In genomic region chr1:145690587-145691558, GRCh38 we compare ENCODE assay signal across 9 cellular contexts. TPM values are rescaled to one million over a fixed set of nuclear protein-coding genes. Genes with fewer than 3 reads are reported as not detected.
A peak's percentile ranks its signal among the peaks of the same experiment; 100 is the strongest.
DNase-seq lines count a peak whose midpoint lies in the region; ATAC-seq and TF ChIP-seq lines count a peak whose summit lies in the region.
"Had no signal": no experiment of that assay in that cellular context is flagged by ENCODE, and none has a peak within 500 bp of the region (broad histone marks: within the 10 kb centered on the region; RNA-seq: fewer than 3 reads in every experiment).

No MANE protein-coding gene starts in this region.

- 68% methylated on average over 5 of the region's 5 CpGs for WGBS in smooth muscle cell (ENCODE audit: low lambda C conversion rate)

- no peaks in the 10 kb centered on the region for H3K4me1 ChIP-seq in smooth muscle cell (ENCODE audit: low read depth)

- no peak for TF ChIP-seq CTCF in activated CD8-positive, alpha-beta T cell treated with anti-CD3 and anti-CD28 coated beads for 36 hours (IDR thresholded peaks at IDR 0.05)
- TF ChIP-seq CTCF in smooth muscle cell (IDR thresholded peaks at IDR 0.05; ENCODE audit: borderline replicate concordance, insufficient read depth, poor library complexity, severe bottlenecking), result no peak

- H3K4me3 Mint-ChIP-seq in activated T-cell treated with anti-CD3 and anti-CD28 coated beads, Interleukin-2, amount 50 U/mL, for 24 hours, result no peak overlapping the region
- H3K4me3 Mint-ChIP-seq in activated CD8-positive, alpha-beta T cell treated with anti-CD3 and anti-CD28 coated beads for 36 hours, result no peak overlapping the region
- H3K4me3 Mint-ChIP-seq in immature natural killer cell, result peak overlapping the region; percentile 75 to 88 (median 80)

- ATAC-seq in HG03175 (IDR thresholded peaks at IDR 0.05; ENCODE audit: unreplicated experiment), result peak; percentile 91
- peak; percentile 95 for ATAC-seq in activated CD8-positive, alpha-beta T cell treated with anti-CD3 and anti-CD28 coated beads for 36 hours

- H3K9me3 Mint-ChIP-seq in activated T-cell treated with anti-CD3 and anti-CD28 coated beads, Interleukin-2, amount 50 U/mL, for 24 hours, result no peaks in the 10 kb centered on the region
- H3K9me3 Mint-ChIP-seq in activated CD8-positive, alpha-beta T cell treated with anti-CD3 and anti-CD28 coated beads for 36 hours, result no peaks in the 10 kb centered on the region
- no peaks in the 10 kb centered on the region for H3K9me3 Mint-ChIP-seq in immature natural killer cell

- no peaks in the 10 kb centered on the region for H3K27me3 Mint-ChIP-seq in activated T-cell treated with anti-CD3 and anti-CD28 coated beads, Interleukin-2, amount 50 U/mL, for 24 hours
- no peaks in the 10 kb centered on the region for H3K27me3 Mint-ChIP-seq in activated CD8-positive, alpha-beta T cell treated with anti-CD3 and anti-CD28 coated beads for 36 hours
- H3K27me3 Mint-ChIP-seq in immature natural killer cell (ENCODE audit: low read depth in 3 of 3), result peaks cover 0 to 4% (median 0%) of the 10 kb centered on the region in 3 donors

- no peaks in the 10 kb centered on the region for H4K20me1 ChIP-seq in smooth muscle cell (ENCODE audit: low read depth)

- H2AFZ ChIP-seq in smooth muscle cell (ENCODE audit: low read depth), result no peak overlapping the region

- POLR2A ChIA-PET in activated CD8-positive, alpha-beta T cell treated with anti-CD3 and anti-CD28 coated beads for 36 hours (lab: Charles Lee), result no interaction called here

- no peak overlapping the region for H3K27ac ChIP-seq in smooth muscle cell (ENCODE audit: low read depth)
- H3K27ac ChIP-seq: thoracic aorta had no signal

- peaks cover 4% of the 10 kb centered on the region for H3K36me3 Mint-ChIP-seq in activated T-cell treated with anti-CD3 and anti-CD28 coated beads, Interleukin-2, amount 50 U/mL, for 24 hours (ENCODE audit: low read depth)
- no peaks in the 10 kb centered on the region for H3K36me3 Mint-ChIP-seq in activated CD8-positive, alpha-beta T cell treated with anti-CD3 and anti-CD28 coated beads for 36 hours (ENCODE audit: low read depth)
- H3K36me3 Mint-ChIP-seq in immature natural killer cell, result peaks cover 0 to 4% (median 0%) of the 10 kb centered on the region in 3 donors

- peak overlapping the region; percentile 1 for H3K27ac Mint-ChIP-seq in activated T-cell treated with anti-CD3 and anti-CD28 coated beads, Interleukin-2, amount 50 U/mL, for 24 hours
- peak overlapping the region; percentile 68 for H3K27ac Mint-ChIP-seq in activated CD8-positive, alpha-beta T cell treated with anti-CD3 and anti-CD28 coated beads for 36 hours
- H3K27ac Mint-ChIP-seq in immature natural killer cell, result peak overlapping the region; percentile 94 to 98 (median 96)

- CTCF ChIA-PET in activated CD8-positive, alpha-beta T cell treated with anti-CD3 and anti-CD28 coated beads for 36 hours (lab: Charles Lee), result interaction anchor here (1.1 to 3.6 kb wide), 2 partner anchors 14 to 30 kb away, joined by 3 to 13 read pairs; no protein-coding TSS in a partner anchor

- DNase-seq in activated T-cell treated with anti-CD3 and anti-CD28 coated beads, Interleukin-2, amount 50 U/mL, for 24 hours, result no peak
- DNase-seq in activated T-cell treated with anti-CD3 and anti-CD28 coated beads for 4 hours (no peak), immature natural killer cell (peak; percentile 80 to 81 (median 80)), germinal center (ENCODE audit: low spot score) (no peak), smooth muscle cell (lab: John Stamatoyannopoulos, UW; ENCODE audit: unreplicated experiment) (no peak), KG1 (lab: John Stamatoyannopoulos, UW) (no peak)
- peak; percentile 66 for DNase-seq in activated CD8-positive, alpha-beta T cell treated with anti-CD3 and anti-CD28 coated beads for 36 hours

- no peaks in the 10 kb centered on the region for H3K9me3 ChIP-seq in smooth muscle cell (replicated peaks; ENCODE audit: low read depth)
- H3K9me3 ChIP-seq: thoracic aorta had no signal

- no peak overlapping the region for H3K4me3 ChIP-seq in smooth muscle cell
- H3K4me3 ChIP-seq: thoracic aorta had no signal

- H3K4me1 Mint-ChIP-seq in activated T-cell treated with anti-CD3 and anti-CD28 coated beads, Interleukin-2, amount 50 U/mL, for 24 hours (ENCODE audit: low read depth), result peaks cover 25% of the 10 kb centered on the region
- peaks cover 27% of the 10 kb centered on the region for H3K4me1 Mint-ChIP-seq in activated CD8-positive, alpha-beta T cell treated with anti-CD3 and anti-CD28 coated beads for 36 hours (ENCODE audit: low read depth)
- peaks cover 76 to 83% of the 10 kb centered on the region in 2 donors for H3K4me1 Mint-ChIP-seq in immature natural killer cell

- no peaks in the 10 kb centered on the region for H3K79me2 ChIP-seq in smooth muscle cell (ENCODE audit: low read depth)

- no peak overlapping the region for H3K9ac ChIP-seq in smooth muscle cell (ENCODE audit: low read depth)

- H3F3A ChIP-seq in smooth muscle cell (ENCODE audit: low read depth), result no peaks in the 10 kb centered on the region

- no peak overlapping the region for H3K4me2 ChIP-seq in smooth muscle cell

- no peaks in the 10 kb centered on the region for H3K36me3 ChIP-seq in smooth muscle cell (ENCODE audit: low read depth)
- H3K36me3 ChIP-seq: thoracic aorta had no signal

- intact Hi-C loops in activated CD8-positive, alpha-beta T cell treated with anti-CD3 and anti-CD28 coated beads for 36 hours (cut with micrococcal nuclease), result no loop called here

- no peaks in the 10 kb centered on the region for H3K27me3 ChIP-seq in smooth muscle cell (ENCODE audit: low read depth)

RNA-seq across cellular contexts. Expression of gene PDZK1, which starts 16.3 kb away (rescaled TPM):
- not detected for total RNA-seq in activated CD8-positive, alpha-beta T cell treated with anti-CD3 and anti-CD28 coated beads for 36 hours
- 1 to 10 TPM in 2 of 3 donors, not detected in 1; 1.5 to 2.5 TPM for polyA plus RNA-seq in immature natural killer cell
- 1.5 TPM in 1 of 2 replicates, not detected in the other for total RNA-seq in smooth muscle cell
- 0.45 and 1.1 TPM in 2 replicates for polyA plus RNA-seq in smooth muscle cell

RNA-seq across cellular contexts. Expression of gene CD160, which starts 28.4 kb away (rescaled TPM):
- 10 to 100 TPM; 13.6 to 16.9 TPM for total RNA-seq in activated CD8-positive, alpha-beta T cell treated with anti-CD3 and anti-CD28 coated beads for 36 hours
- polyA plus RNA-seq in immature natural killer cell (100 to 1,000 TPM; 382 to 493 (median 435) TPM), smooth muscle cell (0.40 TPM in 1 of 2 replicates, not detected in the other)
- total RNA-seq in smooth muscle cell, result 0.04 TPM in 1 of 2 replicates, not detected in the other

Comparison
In these comparisons a context has a peak if more than half of its experiments do, and no peak if none do; other contexts are left out.
1. DNase-seq: peak in activated CD8-positive, alpha-beta T cell treated with anti-CD3 and anti-CD28 coated beads for 36 hours (single experiment) and immature natural killer cell (3 of 3); none in activated T-cell treated with anti-CD3 and anti-CD28 coated beads, Interleukin-2, amount 50 U/mL, for 24 hours (single experiment), activated T-cell treated with anti-CD3 and anti-CD28 coated beads for 4 hours (single experiment), germinal center (single experiment), smooth muscle cell (single experiment) and KG1 (single experiment).
2. H3K27ac Mint-ChIP-seq: peak in every context shown above with its lines; median percentile 96 in immature natural killer cell; 68 in activated CD8-positive, alpha-beta T cell treated with anti-CD3 and anti-CD28 coated beads for 36 hours; 1 in activated T-cell treated with anti-CD3 and anti-CD28 coated beads, Interleukin-2, amount 50 U/mL, for 24 hours.
3. H3K4me3 Mint-ChIP-seq: peak in immature natural killer cell (5 of 5); none in activated T-cell treated with anti-CD3 and anti-CD28 coated beads, Interleukin-2, amount 50 U/mL, for 24 hours (single experiment) and activated CD8-positive, alpha-beta T cell treated with anti-CD3 and anti-CD28 coated beads for 36 hours (single experiment).
4. RNA of gene CD160, which starts 28.4 kb away (total RNA-seq): 13.6 to 16.9 TPM in activated CD8-positive, alpha-beta T cell treated with anti-CD3 and anti-CD28 coated beads for 36 hours; 0.04 TPM in smooth muscle cell; every median in the first group is over 10 times any median in the second.